Comparison of ENCODE assay signal across 32 cellular contexts in genomic region chr4:155748039-155748438, GRCh38. TPM values are rescaled to one million over a fixed set of nuclear protein-coding genes. Genes with fewer than 3 reads are reported as not detected.
"Had no signal": no experiment of that assay in that cellular context is flagged by ENCODE, and none has a peak within 500 bp of the region (broad histone marks: within the 10 kb centered on the region; RNA-seq: fewer than 3 reads in every experiment).

No MANE protein-coding gene starts in this region.

- H3K27me3 ChIP-seq: ascending aorta, breast epithelium, cardiac muscle cell, colonic mucosa, foreskin keratinocyte, gastrocnemius medialis had no signal

- H3K4me3 Mint-ChIP-seq: activated CD4-positive, alpha-beta memory T cell treated with anti-CD3 and anti-CD28 coated beads for 36 hours; activated CD4-positive, alpha-beta T cell treated with anti-CD3 and anti-CD28 coated beads for 36 hours; activated CD4-positive, alpha-beta T cell treated with anti-CD3 and anti-CD28 coated beads, Interleukin-2, amount 10 ng/mL, durations not matched to agents 24 days and 14 days; activated CD8-positive, alpha-beta memory T cell treated with anti-CD3 and anti-CD28 coated beads, Interleukin-2, amount 10 ng/mL, durations not matched to agents 7 days and 5 days; activated CD8-positive, alpha-beta T cell treated with anti-CD3 and anti-CD28 coated beads, Interleukin-2, amount 10 ng/mL, durations not matched to agents 7 days and 5 days; activated naive CD4-positive, alpha-beta T cell treated with anti-CD3 and anti-CD28 coated beads, Interleukin-2, amount 10 ng/mL, durations not matched to agents 7 days and 5 days; activated naive CD8-positive, alpha-beta T cell treated with anti-CD3 and anti-CD28 coated beads, Interleukin-2, amount 10 ng/mL, durations not matched to agents 7 days and 5 days; activated T-cell treated with anti-CD3 and anti-CD28 coated beads, Interleukin-2, amount 50 U/mL, for 72 hours; brain; T-helper 17 cell; T-helper 2 cell treated with Interferon-gamma antibody and Interleukin-4, amounts not matched to agents 5 μg/mL and 100 μg/mL, for 36 hours had no signal

- H3K9me3 Mint-ChIP-seq: activated CD4-positive, alpha-beta memory T cell treated with anti-CD3 and anti-CD28 coated beads for 36 hours; activated CD4-positive, alpha-beta T cell treated with anti-CD3 and anti-CD28 coated beads, Interleukin-2, amount 10 ng/mL, durations not matched to agents 24 days and 14 days; activated naive CD4-positive, alpha-beta T cell treated with anti-CD3 and anti-CD28 coated beads, Interleukin-2, amount 10 ng/mL, durations not matched to agents 7 days and 5 days; activated naive CD4-positive, alpha-beta T cell treated with anti-CD3 and anti-CD28 coated beads, Interleukin-2, amount 50 U/mL, for 72 hours; activated T-cell treated with anti-CD3 and anti-CD28 coated beads, Interleukin-2, amount 50 U/mL, for 72 hours; brain; T-helper 2 cell treated with Interferon-gamma antibody and Interleukin-4, amounts not matched to agents 5 μg/mL and 100 μg/mL, for 36 hours had no signal

- H3K4me1 ChIP-seq: ascending aorta, breast epithelium, colonic mucosa, foreskin keratinocyte, gastrocnemius medialis had no signal

- DNase-seq: activated CD4-positive, alpha-beta memory T cell treated with anti-CD3 and anti-CD28 coated beads for 36 hours; activated CD4-positive, alpha-beta T cell treated with anti-CD3 and anti-CD28 coated beads for 36 hours; activated CD4-positive, alpha-beta T cell treated with anti-CD3 and anti-CD28 coated beads, Interleukin-2, amount 10 ng/mL, durations not matched to agents 24 days and 14 days; activated CD4-positive, CD25-positive, alpha-beta regulatory T cell; activated CD4-positive, CD25-positive, alpha-beta regulatory T cell treated with anti-CD3 and anti-CD28 coated beads, Interleukin-2, amount 50 U/mL, for 72 hours; activated CD8-positive, alpha-beta memory T cell treated with anti-CD3 and anti-CD28 coated beads, Interleukin-2, amount 10 ng/mL, durations not matched to agents 7 days and 5 days; activated CD8-positive, alpha-beta memory T cell treated with anti-CD3 and anti-CD28 coated beads, Interleukin-2, amount 50 U/mL, for 4 hours; activated CD8-positive, alpha-beta T cell treated with anti-CD3 and anti-CD28 coated beads, Interleukin-2, amount 10 ng/mL, durations not matched to agents 7 days and 5 days; activated gamma-delta T cell; activated naive CD4-positive, alpha-beta T cell; activated naive CD4-positive, alpha-beta T cell treated with anti-CD3 and anti-CD28 coated beads, Interleukin-2, amount 10 ng/mL, durations not matched to agents 7 days and 5 days; activated naive CD8-positive, alpha-beta T cell treated with anti-CD3 and anti-CD28 coated beads, Interleukin-2, amount 10 ng/mL, durations not matched to agents 7 days and 5 days; activated T-cell treated with anti-CD3 and anti-CD28 coated beads, Interleukin-2, amount 50 U/mL, for 1 hour; activated T-cell treated with anti-CD3 and anti-CD28 coated beads, Interleukin-2, amount 50 U/mL, for 72 hours; central memory CD4-positive, alpha-beta T cell; cerebellar nuclear complex; colonic mucosa; effector CD8-positive, alpha-beta T cell; foreskin keratinocyte; gastrocnemius medialis; glutamatergic neuron; T-helper 1 cell; T-helper 17 cell; T1000; WERI-Rb-1 had no signal

- ATAC-seq: activated CD4-positive, alpha-beta T cell treated with anti-CD3 and anti-CD28 coated beads for 36 hours; activated CD8-positive, alpha-beta memory T cell treated with anti-CD3 and anti-CD28 coated beads, Interleukin-2, amount 10 ng/mL, durations not matched to agents 7 days and 5 days; activated CD8-positive, alpha-beta T cell treated with anti-CD3 and anti-CD28 coated beads, Interleukin-2, amount 10 ng/mL, durations not matched to agents 7 days and 5 days; activated naive CD4-positive, alpha-beta T cell treated with anti-CD3 and anti-CD28 coated beads, Interleukin-2, amount 50 U/mL, for 72 hours; activated T-cell treated with anti-CD3 and anti-CD28 coated beads, Interleukin-2, amount 50 U/mL, for 72 hours; esophagus mucosa; foreskin keratinocyte; gastrocnemius medialis; T-helper 17 cell had no signal

- H3K9me3 ChIP-seq: ascending aorta, breast epithelium, colonic mucosa, gastrocnemius medialis had no signal

- H3K27ac ChIP-seq: ascending aorta, breast epithelium, cardiac muscle cell, colonic mucosa, foreskin keratinocyte, gastrocnemius medialis, WERI-Rb-1 had no signal

- H3K36me3 Mint-ChIP-seq: activated CD4-positive, alpha-beta memory T cell treated with anti-CD3 and anti-CD28 coated beads for 36 hours; activated CD8-positive, alpha-beta memory T cell treated with anti-CD3 and anti-CD28 coated beads, Interleukin-2, amount 10 ng/mL, durations not matched to agents 7 days and 5 days; activated naive CD4-positive, alpha-beta T cell treated with anti-CD3 and anti-CD28 coated beads, Interleukin-2, amount 10 ng/mL, durations not matched to agents 7 days and 5 days; activated naive CD4-positive, alpha-beta T cell treated with anti-CD3 and anti-CD28 coated beads, Interleukin-2, amount 50 U/mL, for 72 hours; activated naive CD8-positive, alpha-beta T cell treated with anti-CD3 and anti-CD28 coated beads, Interleukin-2, amount 10 ng/mL, durations not matched to agents 7 days and 5 days; brain had no signal

- H3K27me3 Mint-ChIP-seq: activated CD4-positive, alpha-beta T cell treated with anti-CD3 and anti-CD28 coated beads for 36 hours; activated CD4-positive, alpha-beta T cell treated with anti-CD3 and anti-CD28 coated beads, Interleukin-2, amount 10 ng/mL, durations not matched to agents 24 days and 14 days; activated CD8-positive, alpha-beta memory T cell treated with anti-CD3 and anti-CD28 coated beads, Interleukin-2, amount 10 ng/mL, durations not matched to agents 7 days and 5 days; activated naive CD4-positive, alpha-beta T cell treated with anti-CD3 and anti-CD28 coated beads, Interleukin-2, amount 10 ng/mL, durations not matched to agents 7 days and 5 days; activated naive CD8-positive, alpha-beta T cell treated with anti-CD3 and anti-CD28 coated beads, Interleukin-2, amount 10 ng/mL, durations not matched to agents 7 days and 5 days; brain had no signal

- H3K36me3 ChIP-seq: ascending aorta, breast epithelium, cardiac muscle cell, colonic mucosa, gastrocnemius medialis, WERI-Rb-1 had no signal

- H3K27ac Mint-ChIP-seq: activated CD4-positive, alpha-beta memory T cell treated with anti-CD3 and anti-CD28 coated beads for 36 hours; activated CD4-positive, alpha-beta T cell treated with anti-CD3 and anti-CD28 coated beads for 36 hours; activated CD4-positive, alpha-beta T cell treated with anti-CD3 and anti-CD28 coated beads, Interleukin-2, amount 10 ng/mL, durations not matched to agents 24 days and 14 days; activated CD8-positive, alpha-beta memory T cell treated with anti-CD3 and anti-CD28 coated beads, Interleukin-2, amount 10 ng/mL, durations not matched to agents 7 days and 5 days; activated CD8-positive, alpha-beta T cell treated with anti-CD3 and anti-CD28 coated beads, Interleukin-2, amount 10 ng/mL, durations not matched to agents 7 days and 5 days; activated naive CD4-positive, alpha-beta T cell treated with anti-CD3 and anti-CD28 coated beads, Interleukin-2, amount 10 ng/mL, durations not matched to agents 7 days and 5 days; activated naive CD8-positive, alpha-beta T cell treated with anti-CD3 and anti-CD28 coated beads, Interleukin-2, amount 10 ng/mL, durations not matched to agents 7 days and 5 days; activated T-cell treated with anti-CD3 and anti-CD28 coated beads, Interleukin-2, amount 50 U/mL, for 72 hours; brain; T-helper 17 cell; T-helper 2 cell treated with Interferon-gamma antibody and Interleukin-4, amounts not matched to agents 5 μg/mL and 100 μg/mL, for 36 hours had no signal

- H3K4me3 ChIP-seq: ascending aorta, breast epithelium, cardiac muscle cell, colonic mucosa, gastrocnemius medialis had no signal

- H3K4me1 Mint-ChIP-seq: activated CD4-positive, alpha-beta T cell treated with anti-CD3 and anti-CD28 coated beads for 36 hours; activated CD4-positive, alpha-beta T cell treated with anti-CD3 and anti-CD28 coated beads, Interleukin-2, amount 10 ng/mL, durations not matched to agents 24 days and 14 days; activated CD8-positive, alpha-beta memory T cell treated with anti-CD3 and anti-CD28 coated beads, Interleukin-2, amount 10 ng/mL, durations not matched to agents 7 days and 5 days; activated naive CD4-positive, alpha-beta T cell treated with anti-CD3 and anti-CD28 coated beads, Interleukin-2, amount 10 ng/mL, durations not matched to agents 7 days and 5 days; activated naive CD8-positive, alpha-beta T cell treated with anti-CD3 and anti-CD28 coated beads, Interleukin-2, amount 10 ng/mL, durations not matched to agents 7 days and 5 days; brain; T-helper 17 cell had no signal

RNA-seq across cellular contexts. Expression of gene GUCY1B1, which starts 10.8 kb away (rescaled TPM):
- total RNA-seq: activated naive CD8-positive, alpha-beta T cell treated with anti-CD3 and anti-CD28 coated beads, Interleukin-2, amount 10 ng/mL, durations not matched to agents 7 days and 5 days had no signal
